In genomic region chr7:4713183-4713784, GRCh38 we compare ENCODE assay signal across 1 cellular context.
TF ChIP-seq lines count a peak whose summit lies in the region.

No MANE protein-coding gene starts in this region.

TF ChIP-seq in HepG2, 621 proteins besides CTCF, POLR2A, EP300 and RAD21 (continued from another document):
- TF ChIP-seq ZBTB33 (CRISPR knock-in tag; IDR thresholded peaks at IDR 0.05) (peak; percentile 88), ZNF687 (CRISPR knock-in tag; IDR thresholded peaks at IDR 0.05) (peak; percentile 46), PRPF4 (IDR thresholded peaks at IDR 0.05; ENCODE audit: low read depth, low read length, poor library complexity, severe bottlenecking) (peak; percentile 44), FOXJ3 (CRISPR knock-in tag; IDR thresholded peaks at IDR 0.05; ENCODE audit: borderline replicate concordance) (no peak), KLF6 (CRISPR knock-in tag; IDR thresholded peaks at IDR 0.05) (no peak)
